ENCODE assay signal across 1 cellular context in the genomic region with DNA sequence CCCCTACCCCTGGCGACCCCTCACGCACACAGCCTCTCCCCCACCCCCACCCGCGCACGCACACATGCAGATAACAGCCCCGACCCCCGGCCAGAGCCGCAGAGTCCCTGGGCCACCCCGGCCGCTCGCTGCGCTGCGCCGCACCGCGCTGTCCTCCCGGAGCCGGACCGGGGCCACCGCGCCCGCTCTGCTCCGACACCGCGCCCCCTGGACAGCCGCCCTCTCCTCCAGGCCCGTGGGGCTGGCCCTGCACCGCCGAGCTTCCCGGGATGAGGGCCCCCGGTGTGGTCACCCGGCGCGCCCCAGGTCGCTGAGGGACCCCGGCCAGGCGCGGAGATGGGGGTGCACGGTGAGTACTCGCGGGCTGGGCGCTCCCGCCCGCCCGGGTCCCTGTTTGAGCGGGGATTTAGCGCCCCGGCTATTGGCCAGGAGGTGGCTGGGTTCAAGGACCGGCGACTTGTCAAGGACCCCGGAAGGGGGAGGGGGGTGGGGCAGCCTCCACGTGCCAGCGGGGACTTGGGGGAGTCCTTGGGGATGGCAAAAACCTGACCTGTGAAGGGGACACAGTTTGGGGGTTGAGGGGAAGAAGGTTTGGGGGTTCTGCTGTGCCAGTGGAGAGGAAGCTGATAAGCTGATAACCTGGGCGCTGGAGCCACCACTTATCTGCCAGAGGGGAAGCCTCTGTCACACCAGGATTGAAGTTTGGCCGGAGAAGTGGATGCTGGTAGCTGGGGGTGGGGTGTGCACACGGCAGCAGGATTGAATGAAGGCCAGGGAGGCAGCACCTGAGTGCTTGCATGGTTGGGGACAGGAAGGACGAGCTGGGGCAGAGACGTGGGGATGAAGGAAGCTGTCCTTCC.
TF ChIP-seq lines count a peak whose summit lies in the region.

No MANE protein-coding gene starts in this region.

TF ChIP-seq in HepG2, 621 proteins besides CTCF, POLR2A, EP300 and RAD21 (continued from another document and continues in another):
- TF ChIP-seq, protein P1, sequence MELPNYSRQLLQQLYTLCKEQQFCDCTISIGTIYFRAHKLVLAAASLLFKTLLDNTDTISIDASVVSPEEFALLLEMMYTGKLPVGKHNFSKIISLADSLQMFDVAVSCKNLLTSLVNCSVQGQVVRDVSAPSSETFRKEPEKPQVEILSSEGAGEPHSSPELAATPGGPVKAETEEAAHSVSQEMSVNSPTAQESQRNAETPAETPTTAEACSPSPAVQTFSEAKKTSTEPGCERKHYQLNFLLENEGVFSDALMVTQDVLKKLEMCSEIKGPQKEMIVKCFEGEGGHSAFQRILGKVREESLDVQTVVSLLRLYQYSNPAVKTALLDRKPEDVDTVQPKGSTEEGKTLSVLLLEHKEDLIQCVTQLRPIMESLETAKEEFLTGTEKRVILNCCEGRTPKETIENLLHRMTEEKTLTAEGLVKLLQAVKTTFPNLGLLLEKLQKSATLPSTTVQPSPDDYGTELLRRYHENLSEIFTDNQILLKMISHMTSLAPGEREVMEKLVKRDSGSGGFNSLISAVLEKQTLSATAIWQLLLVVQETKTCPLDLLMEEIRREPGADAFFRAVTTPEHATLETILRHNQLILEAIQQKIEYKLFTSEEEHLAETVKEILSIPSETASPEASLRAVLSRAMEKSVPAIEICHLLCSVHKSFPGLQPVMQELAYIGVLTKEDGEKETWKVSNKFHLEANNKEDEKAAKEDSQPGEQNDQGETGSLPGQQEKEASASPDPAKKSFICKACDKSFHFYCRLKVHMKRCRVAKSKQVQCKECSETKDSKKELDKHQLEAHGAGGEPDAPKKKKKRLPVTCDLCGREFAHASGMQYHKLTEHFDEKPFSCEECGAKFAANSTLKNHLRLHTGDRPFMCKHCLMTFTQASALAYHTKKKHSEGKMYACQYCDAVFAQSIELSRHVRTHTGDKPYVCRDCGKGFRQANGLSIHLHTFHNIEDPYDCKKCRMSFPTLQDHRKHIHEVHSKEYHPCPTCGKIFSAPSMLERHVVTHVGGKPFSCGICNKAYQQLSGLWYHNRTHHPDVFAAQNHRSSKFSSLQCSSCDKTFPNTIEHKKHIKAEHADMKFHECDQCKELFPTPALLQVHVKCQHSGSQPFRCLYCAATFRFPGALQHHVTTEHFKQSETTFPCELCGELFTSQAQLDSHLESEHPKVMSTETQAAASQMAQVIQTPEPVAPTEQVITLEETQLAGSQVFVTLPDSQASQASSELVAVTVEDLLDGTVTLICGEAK (IDR thresholded peaks at IDR 0.05): no peak
- TF ChIP-seq, protein P1 (CRISPR knock-in tag; IDR thresholded peaks at IDR 0.05): no peak; the same call in 1 of the 2 replicates
- no peak for TF ChIP-seq MED8 (CRISPR knock-in tag; IDR thresholded peaks at IDR 0.05; ENCODE audit: insufficient replicate concordance)
- no peak for TF ChIP-seq ZSCAN30 (CRISPR knock-in tag; IDR thresholded peaks at IDR 0.05)
- TF ChIP-seq, protein P2, sequence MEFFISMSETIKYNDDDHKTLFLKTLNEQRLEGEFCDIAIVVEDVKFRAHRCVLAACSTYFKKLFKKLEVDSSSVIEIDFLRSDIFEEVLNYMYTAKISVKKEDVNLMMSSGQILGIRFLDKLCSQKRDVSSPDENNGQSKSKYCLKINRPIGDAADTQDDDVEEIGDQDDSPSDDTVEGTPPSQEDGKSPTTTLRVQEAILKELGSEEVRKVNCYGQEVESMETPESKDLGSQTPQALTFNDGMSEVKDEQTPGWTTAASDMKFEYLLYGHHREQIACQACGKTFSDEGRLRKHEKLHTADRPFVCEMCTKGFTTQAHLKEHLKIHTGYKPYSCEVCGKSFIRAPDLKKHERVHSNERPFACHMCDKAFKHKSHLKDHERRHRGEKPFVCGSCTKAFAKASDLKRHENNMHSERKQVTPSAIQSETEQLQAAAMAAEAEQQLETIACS (CRISPR knock-in tag; IDR thresholded peaks at IDR 0.05): no peak
- TF ChIP-seq, protein P3, sequence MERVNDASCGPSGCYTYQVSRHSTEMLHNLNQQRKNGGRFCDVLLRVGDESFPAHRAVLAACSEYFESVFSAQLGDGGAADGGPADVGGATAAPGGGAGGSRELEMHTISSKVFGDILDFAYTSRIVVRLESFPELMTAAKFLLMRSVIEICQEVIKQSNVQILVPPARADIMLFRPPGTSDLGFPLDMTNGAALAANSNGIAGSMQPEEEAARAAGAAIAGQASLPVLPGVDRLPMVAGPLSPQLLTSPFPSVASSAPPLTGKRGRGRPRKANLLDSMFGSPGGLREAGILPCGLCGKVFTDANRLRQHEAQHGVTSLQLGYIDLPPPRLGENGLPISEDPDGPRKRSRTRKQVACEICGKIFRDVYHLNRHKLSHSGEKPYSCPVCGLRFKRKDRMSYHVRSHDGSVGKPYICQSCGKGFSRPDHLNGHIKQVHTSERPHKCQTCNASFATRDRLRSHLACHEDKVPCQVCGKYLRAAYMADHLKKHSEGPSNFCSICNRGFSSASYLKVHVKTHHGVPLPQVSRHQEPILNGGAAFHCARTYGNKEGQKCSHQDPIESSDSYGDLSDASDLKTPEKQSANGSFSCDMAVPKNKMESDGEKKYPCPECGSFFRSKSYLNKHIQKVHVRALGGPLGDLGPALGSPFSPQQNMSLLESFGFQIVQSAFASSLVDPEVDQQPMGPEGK (CRISPR knock-in tag; IDR thresholded peaks at IDR 0.05): peak; percentile 32
- TF ChIP-seq, protein P4, sequence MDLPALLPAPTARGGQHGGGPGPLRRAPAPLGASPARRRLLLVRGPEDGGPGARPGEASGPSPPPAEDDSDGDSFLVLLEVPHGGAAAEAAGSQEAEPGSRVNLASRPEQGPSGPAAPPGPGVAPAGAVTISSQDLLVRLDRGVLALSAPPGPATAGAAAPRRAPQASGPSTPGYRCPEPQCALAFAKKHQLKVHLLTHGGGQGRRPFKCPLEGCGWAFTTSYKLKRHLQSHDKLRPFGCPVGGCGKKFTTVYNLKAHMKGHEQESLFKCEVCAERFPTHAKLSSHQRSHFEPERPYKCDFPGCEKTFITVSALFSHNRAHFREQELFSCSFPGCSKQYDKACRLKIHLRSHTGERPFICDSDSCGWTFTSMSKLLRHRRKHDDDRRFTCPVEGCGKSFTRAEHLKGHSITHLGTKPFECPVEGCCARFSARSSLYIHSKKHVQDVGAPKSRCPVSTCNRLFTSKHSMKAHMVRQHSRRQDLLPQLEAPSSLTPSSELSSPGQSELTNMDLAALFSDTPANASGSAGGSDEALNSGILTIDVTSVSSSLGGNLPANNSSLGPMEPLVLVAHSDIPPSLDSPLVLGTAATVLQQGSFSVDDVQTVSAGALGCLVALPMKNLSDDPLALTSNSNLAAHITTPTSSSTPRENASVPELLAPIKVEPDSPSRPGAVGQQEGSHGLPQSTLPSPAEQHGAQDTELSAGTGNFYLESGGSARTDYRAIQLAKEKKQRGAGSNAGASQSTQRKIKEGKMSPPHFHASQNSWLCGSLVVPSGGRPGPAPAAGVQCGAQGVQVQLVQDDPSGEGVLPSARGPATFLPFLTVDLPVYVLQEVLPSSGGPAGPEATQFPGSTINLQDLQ (CRISPR knock-in tag; IDR thresholded peaks at IDR 0.05): no peak
- TF ChIP-seq, protein P5, sequence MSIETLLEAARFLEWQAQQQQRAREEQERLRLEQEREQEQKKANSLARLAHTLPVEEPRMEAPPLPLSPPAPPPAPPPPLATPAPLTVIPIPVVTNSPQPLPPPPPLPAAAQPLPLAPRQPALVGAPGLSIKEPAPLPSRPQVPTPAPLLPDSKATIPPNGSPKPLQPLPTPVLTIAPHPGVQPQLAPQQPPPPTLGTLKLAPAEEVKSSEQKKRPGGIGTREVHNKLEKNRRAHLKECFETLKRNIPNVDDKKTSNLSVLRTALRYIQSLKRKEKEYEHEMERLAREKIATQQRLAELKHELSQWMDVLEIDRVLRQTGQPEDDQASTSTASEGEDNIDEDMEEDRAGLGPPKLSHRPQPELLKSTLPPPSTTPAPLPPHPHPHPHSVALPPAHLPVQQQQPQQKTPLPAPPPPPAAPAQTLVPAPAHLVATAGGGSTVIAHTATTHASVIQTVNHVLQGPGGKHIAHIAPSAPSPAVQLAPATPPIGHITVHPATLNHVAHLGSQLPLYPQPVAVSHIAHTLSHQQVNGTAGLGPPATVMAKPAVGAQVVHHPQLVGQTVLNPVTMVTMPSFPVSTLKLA (IDR thresholded peaks at IDR 0.05): 0 out of 2 replicates have a peak, but pooled peaks have one; percentile 10
- TF ChIP-seq NBN (conservative IDR thresholded peaks at IDR 0.05): no peak
- no peak for TF ChIP-seq ZNF292 (CRISPR knock-in tag; IDR thresholded peaks at IDR 0.05; ENCODE audit: borderline replicate concordance, low read depth)
- TF ChIP-seq SOX13 (IDR thresholded peaks at IDR 0.05): peak; percentile 6; the same call in 1 of the 2 replicates
- 0 out of 4 replicates have a peak, but pooled peaks of 1 of the 2 experiments have one; percentile 16 for TF ChIP-seq SOX13 (CRISPR knock-in tag; conservative IDR thresholded peaks at IDR 0.05 in 1 of 2, IDR thresholded peaks at IDR 0.05 in 1 of 2)
- 0 out of 2 replicates have a peak, but pooled peaks have one; percentile 54 for TF ChIP-seq ZNF598 (CRISPR knock-in tag; IDR thresholded peaks at IDR 0.05; ENCODE audit: borderline replicate concordance)
- TF ChIP-seq, protein P6, sequence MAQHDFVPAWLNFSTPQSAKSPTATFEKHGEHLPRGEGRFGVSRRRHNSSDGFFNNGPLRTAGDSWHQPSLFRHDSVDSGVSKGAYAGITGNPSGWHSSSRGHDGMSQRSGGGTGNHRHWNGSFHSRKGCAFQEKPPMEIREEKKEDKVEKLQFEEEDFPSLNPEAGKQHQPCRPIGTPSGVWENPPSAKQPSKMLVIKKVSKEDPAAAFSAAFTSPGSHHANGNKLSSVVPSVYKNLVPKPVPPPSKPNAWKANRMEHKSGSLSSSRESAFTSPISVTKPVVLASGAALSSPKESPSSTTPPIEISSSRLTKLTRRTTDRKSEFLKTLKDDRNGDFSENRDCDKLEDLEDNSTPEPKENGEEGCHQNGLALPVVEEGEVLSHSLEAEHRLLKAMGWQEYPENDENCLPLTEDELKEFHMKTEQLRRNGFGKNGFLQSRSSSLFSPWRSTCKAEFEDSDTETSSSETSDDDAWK (CRISPR knock-in tag; IDR thresholded peaks at IDR 0.05): no peak
- TF ChIP-seq FOSL2 (CRISPR knock-in tag; IDR thresholded peaks at IDR 0.05): no peak
- TF ChIP-seq JUN (CRISPR knock-in tag; IDR thresholded peaks at IDR 0.05): no peak
- TF ChIP-seq GLI4 (CRISPR knock-in tag; IDR thresholded peaks at IDR 0.05; ENCODE audit: borderline replicate concordance): no peak
- TF ChIP-seq, protein P7, sequence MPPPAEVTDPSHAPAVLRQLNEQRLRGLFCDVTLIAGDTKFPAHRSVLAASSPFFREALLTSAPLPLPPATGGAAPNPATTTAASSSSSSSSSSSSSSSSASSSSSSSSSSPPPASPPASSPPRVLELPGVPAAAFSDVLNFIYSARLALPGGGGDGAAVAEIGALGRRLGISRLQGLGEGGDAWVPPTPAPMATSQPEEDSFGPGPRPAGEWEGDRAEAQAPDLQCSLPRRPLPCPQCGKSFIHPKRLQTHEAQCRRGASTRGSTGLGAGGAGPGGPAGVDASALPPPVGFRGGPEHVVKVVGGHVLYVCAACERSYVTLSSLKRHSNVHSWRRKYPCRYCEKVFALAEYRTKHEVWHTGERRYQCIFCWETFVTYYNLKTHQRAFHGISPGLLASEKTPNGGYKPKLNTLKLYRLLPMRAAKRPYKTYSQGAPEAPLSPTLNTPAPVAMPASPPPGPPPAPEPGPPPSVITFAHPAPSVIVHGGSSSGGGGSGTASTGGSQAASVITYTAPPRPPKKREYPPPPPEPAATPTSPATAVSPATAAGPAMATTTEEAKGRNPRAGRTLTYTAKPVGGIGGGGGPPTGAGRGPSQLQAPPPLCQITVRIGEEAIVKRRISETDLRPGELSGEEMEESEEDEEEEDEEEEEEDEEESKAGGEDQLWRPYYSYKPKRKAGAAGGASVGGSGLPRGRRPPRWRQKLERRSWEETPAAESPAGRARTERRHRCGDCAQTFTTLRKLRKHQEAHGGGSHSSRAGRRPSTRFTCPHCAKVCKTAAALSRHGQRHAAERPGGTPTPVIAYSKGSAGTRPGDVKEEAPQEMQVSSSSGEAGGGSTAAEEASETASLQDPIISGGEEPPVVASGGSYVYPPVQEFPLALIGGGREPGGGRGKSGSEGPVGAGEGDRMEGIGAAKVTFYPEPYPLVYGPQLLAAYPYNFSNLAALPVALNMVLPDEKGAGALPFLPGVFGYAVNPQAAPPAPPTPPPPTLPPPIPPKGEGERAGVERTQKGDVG (CRISPR knock-in tag; IDR thresholded peaks at IDR 0.05; ENCODE audit: borderline replicate concordance): peak; percentile 77; the same call in 1 of the 2 replicates
- TF ChIP-seq ZNF225 (CRISPR knock-in tag; IDR thresholded peaks at IDR 0.05): no peak
- no peak for TF ChIP-seq ZNF589 (CRISPR knock-in tag; conservative IDR thresholded peaks at IDR 0.05)
- no peak for TF ChIP-seq ZC3H13 (CRISPR knock-in tag; IDR thresholded peaks at IDR 0.05)
- 0 out of 2 replicates have a peak, but pooled peaks have one; percentile 45 for TF ChIP-seq KMT2A (CRISPR knock-in tag; IDR thresholded peaks at IDR 0.05)
- TF ChIP-seq PHF8 (CRISPR knock-in tag; IDR thresholded peaks at IDR 0.05): no peak; the same call in none of the 2 replicates
